ENCODE assay signal across 11 cellular contexts in the genomic region with DNA sequence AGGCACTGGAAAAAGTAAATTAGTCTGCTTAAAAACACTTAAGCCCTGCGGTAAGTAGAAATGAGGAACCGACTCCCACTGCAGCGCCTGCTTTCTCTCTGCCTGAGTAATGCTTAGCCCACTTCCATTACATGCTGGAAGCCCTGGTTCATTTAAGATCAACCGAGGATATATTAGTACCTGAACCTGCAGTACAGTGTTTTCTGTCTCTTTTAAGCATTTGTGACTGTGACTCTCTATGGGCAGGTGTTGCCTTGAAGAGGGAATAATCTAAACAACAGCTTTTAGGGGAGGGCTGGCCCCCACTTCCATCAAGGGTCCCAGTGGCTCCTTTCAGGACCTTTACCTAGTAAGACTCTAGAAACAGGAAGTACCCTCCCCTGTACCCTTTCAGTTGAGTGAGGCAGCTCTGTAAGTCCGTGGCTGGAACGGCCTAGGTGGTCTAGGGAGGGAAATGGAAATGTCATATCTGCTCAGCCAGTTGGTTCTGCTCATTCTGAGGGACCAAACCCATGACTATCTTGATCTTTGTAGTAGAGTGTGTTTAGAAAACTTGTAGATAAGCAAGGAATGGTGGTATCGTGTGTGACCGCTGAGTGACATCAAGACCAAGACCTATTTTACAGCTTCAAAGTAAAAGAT. TPM values are rescaled to one million over a fixed set of nuclear protein-coding genes. Genes with fewer than 3 reads are reported as not detected.
DNase-seq lines count a peak whose midpoint lies in the region; ATAC-seq and FAIRE-seq lines count a peak whose summit lies in the region.
"Had no signal": no experiment of that assay in that cellular context is flagged by ENCODE, and none has a peak within 500 bp of the region (broad histone marks: within the 10 kb centered on the region; RNA-seq: fewer than 3 reads in every experiment).

No MANE protein-coding gene starts in this region.

- peak; percentile 80 for ATAC-seq in HG03103 (IDR thresholded peaks at IDR 0.05; ENCODE audit: low read depth, unreplicated experiment)
- ATAC-seq in T-helper 17 cell: no peak

- DNase-seq in GM19239 (ENCODE audit: insufficient read length, low spot score) (peak; percentile 21), T-helper 17 cell (no peak), HuH-7 (ENCODE audit: low spot score) (no peak), NCI-H524 (lab: John Stamatoyannopoulos, UW) (no peak), activated gamma-delta T cell treated with Interleukin-2 at 50 U/mL for 16 hours (no peak)
- DNase-seq: esophagus squamous epithelium, GM23248, SW 1271 had no signal

- H3K27ac ChIP-seq in thymus (ENCODE audit: low read depth): peak overlapping the region; percentile 5
- H3K27ac ChIP-seq: esophagus squamous epithelium, GM23248 had no signal

- 46% methylated on average over 8 of the region's 8 CpGs for WGBS in thymus

- H3K4me1 Mint-ChIP-seq in T-helper 17 cell: peaks cover 8% of the 10 kb centered on the region

- peak overlapping the region; percentile 32 for H3K27ac Mint-ChIP-seq in T-helper 17 cell
- H3K27ac Mint-ChIP-seq: brain had no signal

- peaks cover 6% of the 10 kb centered on the region for H3K36me3 Mint-ChIP-seq in T-helper 17 cell (ENCODE audit: low read depth)

- H3K4me1 ChIP-seq in thymus (ENCODE audit: control insufficient read depth, insufficient read depth, low read length): no peaks in the 10 kb centered on the region

- no peak overlapping the region for H3K4me3 Mint-ChIP-seq in T-helper 17 cell
- H3K4me3 Mint-ChIP-seq: brain had no signal

- H3K27me3 ChIP-seq in thymus (ENCODE audit: control insufficient read depth, insufficient read depth): no peaks in the 10 kb centered on the region
- H3K27me3 ChIP-seq: esophagus squamous epithelium had no signal

- no peak overlapping the region for H3K4me3 ChIP-seq in thymus (ENCODE audit: low read length)
- H3K4me3 ChIP-seq: esophagus squamous epithelium, GM23248 had no signal

- H3K9me3 ChIP-seq in T-helper 17 cell (ENCODE audit: control insufficient read depth, low read length, poor library complexity, severe bottlenecking): no peaks in the 10 kb centered on the region
- no peaks in the 10 kb centered on the region for H3K9me3 ChIP-seq in thymus (ENCODE audit: control insufficient read depth)
- H3K9me3 ChIP-seq: esophagus squamous epithelium had no signal

- no peaks in the 10 kb centered on the region for H3K27me3 Mint-ChIP-seq in T-helper 17 cell
- H3K27me3 Mint-ChIP-seq: brain had no signal

- peaks cover 34% of the 10 kb centered on the region for H3K36me3 ChIP-seq in thymus (ENCODE audit: control insufficient read depth, insufficient read depth)

- no peak for FAIRE-seq in GM19239 (lab: Jason Lieb, UNC)

RNA-seq across cellular contexts. Expression of a gene that starts 56.2 kb away (rescaled TPM):
- total RNA-seq in T-helper 17 cell: 10 to 100 TPM; 14.2 to 22.5 TPM
- polyA plus RNA-seq in thymus: 9.5 TPM

RNA-seq across cellular contexts. Expression of a gene that starts 59.5 kb away (rescaled TPM):
- total RNA-seq in T-helper 17 cell: 100 to 1,000 TPM; 167 to 312 TPM
- polyA plus RNA-seq in thymus: 104 TPM
